9 cellular contexts compared by ENCODE assay signal in the genomic region with DNA sequence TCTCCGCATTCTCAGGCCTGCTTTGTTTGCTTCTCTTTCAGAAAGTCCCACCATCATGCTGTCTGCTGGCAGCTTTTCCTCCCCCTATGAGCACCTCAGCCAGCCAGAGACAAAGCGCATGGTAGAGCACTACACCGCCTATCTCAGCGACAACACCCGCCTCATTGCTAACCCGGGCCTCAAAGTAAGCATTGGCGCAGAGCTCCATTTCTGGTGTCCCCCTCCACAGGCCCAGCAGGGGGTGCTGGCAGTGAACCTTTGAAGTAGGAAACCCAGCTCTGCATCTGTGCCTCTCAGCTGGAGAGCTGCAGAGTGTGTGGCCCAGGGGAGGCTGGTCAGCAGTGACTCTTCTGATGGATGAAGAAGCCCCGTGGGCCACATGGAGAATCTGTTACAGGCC.
DNase-seq lines count a peak whose midpoint lies in the region; ATAC-seq and TF ChIP-seq lines count a peak whose summit lies in the region.
"Had no signal": no experiment of that assay in that cellular context is flagged by ENCODE, and none has a peak within 500 bp of the region (broad histone marks: within the 10 kb centered on the region; RNA-seq: fewer than 3 reads in every experiment).

No MANE protein-coding gene starts in this region.

- peaks cover 22 to 61% of the 10 kb centered on the region in 2 experiments for H3K36me3 ChIP-seq in HEK293 (ENCODE audit: control insufficient read depth in 2 of 2, insufficient read depth in 1 of 2, low read length in 2 of 2)

- TF ChIP-seq CTCF in HEK293 (tag by site-specific recombination; IDR thresholded peaks at IDR 0.05) (0 out of 2 replicates have a peak, but pooled peaks have one; percentile 28), WTC11 (IDR thresholded peaks at IDR 0.05) (no peak)

- no peak overlapping the region for H3K4me3 Mint-ChIP-seq in WTC11

- H3K4me1 ChIP-seq in HEK293 (ENCODE audit: control insufficient read depth, insufficient read depth, low read length) = no peaks in the 10 kb centered on the region
- H3K4me1 ChIP-seq: psoas muscle had no signal

- peaks cover 4% of the 10 kb centered on the region; the same call in 1 of the 2 replicates for H3K4me1 Mint-ChIP-seq in WTC11

- H3K27me3 Mint-ChIP-seq in WTC11 (ENCODE audit: low read depth) = no peaks in the 10 kb centered on the region

- H3K27ac ChIP-seq in HEK293 (ENCODE audit: extremely low read depth, low read depth, low read length) = no peak overlapping the region
- H3K27ac ChIP-seq: psoas muscle had no signal

- POLR2A ChIA-PET in HEK293 (lab: Yijun Ruan, JAX) = no interaction called here
- POLR2A ChIA-PET in WTC11 (lab: Charles Lee) = no interaction called here

- TF ChIP-seq POLR2A in GM18505 (IDR thresholded peaks at IDR 0.05; ENCODE audit: borderline replicate concordance, extremely low read depth, insufficient read depth, insufficient read length) = no peak

- no peaks in the 10 kb centered on the region for H3K9me3 Mint-ChIP-seq in WTC11

- peak; percentile 60 for ATAC-seq in WTC11
- no peak for ATAC-seq in GM18909 (IDR thresholded peaks at IDR 0.05; ENCODE audit: poor library complexity, unreplicated experiment)
- no peak for ATAC-seq in GM19328 (IDR thresholded peaks at IDR 0.05; ENCODE audit: unreplicated experiment)
- no peak for ATAC-seq in GM18505 (IDR thresholded peaks at IDR 0.05; ENCODE audit: unreplicated experiment)
- ATAC-seq: psoas muscle had no signal

- peaks cover 76% of the 10 kb centered on the region for H3K36me3 Mint-ChIP-seq in WTC11

- CTCF ChIA-PET in HEK293 (lab: Yijun Ruan, JAX) = interaction anchor here (0.8 to 3.9 kb wide), 4 partner anchors 9 to 160 kb away, joined by 3 to 21 read pairs (median 4); no protein-coding TSS in a partner anchor
- CTCF ChIA-PET in WTC11 (lab: Charles Lee) = interaction anchor here (1.0 to 2.1 kb wide), 3 partner anchors 9 to 22 kb away, joined by 3 to 6 read pairs (median 4); no protein-coding TSS in a partner anchor

- peak; percentile 67 for DNase-seq in ELF-1 (ENCODE audit: low read depth, low spot score)
- peak; percentile 52 for DNase-seq in WTC11 (ENCODE audit: low spot score)
- peak; percentile 49 for DNase-seq in left kidney (ENCODE audit: low read depth, low spot score)
- no peak for DNase-seq in KG1 (lab: John Stamatoyannopoulos, UW)
- DNase-seq: psoas muscle had no signal

- no peak overlapping the region for H3K4me3 ChIP-seq in HEK293 (ENCODE audit: low read depth, low read length)
- H3K4me3 ChIP-seq: psoas muscle had no signal

- no peaks in the 10 kb centered on the region for H3K9me3 ChIP-seq in HEK293 (ENCODE audit: control insufficient read depth, insufficient read depth, low read depth, low read length)
- H3K9me3 ChIP-seq: psoas muscle had no signal

- no peak overlapping the region for H3K27ac Mint-ChIP-seq in WTC11

TF ChIP-seq in HEK293, 187 proteins besides CTCF, POLR2A, EP300 and RAD21 (continues in another document):
- TF ChIP-seq ZFP69B (tag by site-specific recombination; IDR thresholded peaks at IDR 0.05) (no peak), ZIC2 (tag by site-specific recombination; IDR thresholded peaks at IDR 0.05) (peak; percentile 64)
- TF ChIP-seq, protein P1, sequence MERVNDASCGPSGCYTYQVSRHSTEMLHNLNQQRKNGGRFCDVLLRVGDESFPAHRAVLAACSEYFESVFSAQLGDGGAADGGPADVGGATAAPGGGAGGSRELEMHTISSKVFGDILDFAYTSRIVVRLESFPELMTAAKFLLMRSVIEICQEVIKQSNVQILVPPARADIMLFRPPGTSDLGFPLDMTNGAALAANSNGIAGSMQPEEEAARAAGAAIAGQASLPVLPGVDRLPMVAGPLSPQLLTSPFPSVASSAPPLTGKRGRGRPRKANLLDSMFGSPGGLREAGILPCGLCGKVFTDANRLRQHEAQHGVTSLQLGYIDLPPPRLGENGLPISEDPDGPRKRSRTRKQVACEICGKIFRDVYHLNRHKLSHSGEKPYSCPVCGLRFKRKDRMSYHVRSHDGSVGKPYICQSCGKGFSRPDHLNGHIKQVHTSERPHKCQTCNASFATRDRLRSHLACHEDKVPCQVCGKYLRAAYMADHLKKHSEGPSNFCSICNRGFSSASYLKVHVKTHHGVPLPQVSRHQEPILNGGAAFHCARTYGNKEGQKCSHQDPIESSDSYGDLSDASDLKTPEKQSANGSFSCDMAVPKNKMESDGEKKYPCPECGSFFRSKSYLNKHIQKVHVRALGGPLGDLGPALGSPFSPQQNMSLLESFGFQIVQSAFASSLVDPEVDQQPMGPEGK (tag by site-specific recombination; IDR thresholded peaks at IDR 0.05) = no peak
- TF ChIP-seq, protein P2, sequence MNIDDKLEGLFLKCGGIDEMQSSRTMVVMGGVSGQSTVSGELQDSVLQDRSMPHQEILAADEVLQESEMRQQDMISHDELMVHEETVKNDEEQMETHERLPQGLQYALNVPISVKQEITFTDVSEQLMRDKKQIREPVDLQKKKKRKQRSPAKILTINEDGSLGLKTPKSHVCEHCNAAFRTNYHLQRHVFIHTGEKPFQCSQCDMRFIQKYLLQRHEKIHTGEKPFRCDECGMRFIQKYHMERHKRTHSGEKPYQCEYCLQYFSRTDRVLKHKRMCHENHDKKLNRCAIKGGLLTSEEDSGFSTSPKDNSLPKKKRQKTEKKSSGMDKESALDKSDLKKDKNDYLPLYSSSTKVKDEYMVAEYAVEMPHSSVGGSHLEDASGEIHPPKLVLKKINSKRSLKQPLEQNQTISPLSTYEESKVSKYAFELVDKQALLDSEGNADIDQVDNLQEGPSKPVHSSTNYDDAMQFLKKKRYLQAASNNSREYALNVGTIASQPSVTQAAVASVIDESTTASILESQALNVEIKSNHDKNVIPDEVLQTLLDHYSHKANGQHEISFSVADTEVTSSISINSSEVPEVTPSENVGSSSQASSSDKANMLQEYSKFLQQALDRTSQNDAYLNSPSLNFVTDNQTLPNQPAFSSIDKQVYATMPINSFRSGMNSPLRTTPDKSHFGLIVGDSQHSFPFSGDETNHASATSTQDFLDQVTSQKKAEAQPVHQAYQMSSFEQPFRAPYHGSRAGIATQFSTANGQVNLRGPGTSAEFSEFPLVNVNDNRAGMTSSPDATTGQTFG (tag by site-specific recombination; IDR thresholded peaks at IDR 0.05; ENCODE audit: borderline replicate concordance) = no peak

TF ChIP-seq in WTC11, 78 proteins besides CTCF, POLR2A, EP300 and RAD21 (continues in another document):
- TF ChIP-seq, protein P3, sequence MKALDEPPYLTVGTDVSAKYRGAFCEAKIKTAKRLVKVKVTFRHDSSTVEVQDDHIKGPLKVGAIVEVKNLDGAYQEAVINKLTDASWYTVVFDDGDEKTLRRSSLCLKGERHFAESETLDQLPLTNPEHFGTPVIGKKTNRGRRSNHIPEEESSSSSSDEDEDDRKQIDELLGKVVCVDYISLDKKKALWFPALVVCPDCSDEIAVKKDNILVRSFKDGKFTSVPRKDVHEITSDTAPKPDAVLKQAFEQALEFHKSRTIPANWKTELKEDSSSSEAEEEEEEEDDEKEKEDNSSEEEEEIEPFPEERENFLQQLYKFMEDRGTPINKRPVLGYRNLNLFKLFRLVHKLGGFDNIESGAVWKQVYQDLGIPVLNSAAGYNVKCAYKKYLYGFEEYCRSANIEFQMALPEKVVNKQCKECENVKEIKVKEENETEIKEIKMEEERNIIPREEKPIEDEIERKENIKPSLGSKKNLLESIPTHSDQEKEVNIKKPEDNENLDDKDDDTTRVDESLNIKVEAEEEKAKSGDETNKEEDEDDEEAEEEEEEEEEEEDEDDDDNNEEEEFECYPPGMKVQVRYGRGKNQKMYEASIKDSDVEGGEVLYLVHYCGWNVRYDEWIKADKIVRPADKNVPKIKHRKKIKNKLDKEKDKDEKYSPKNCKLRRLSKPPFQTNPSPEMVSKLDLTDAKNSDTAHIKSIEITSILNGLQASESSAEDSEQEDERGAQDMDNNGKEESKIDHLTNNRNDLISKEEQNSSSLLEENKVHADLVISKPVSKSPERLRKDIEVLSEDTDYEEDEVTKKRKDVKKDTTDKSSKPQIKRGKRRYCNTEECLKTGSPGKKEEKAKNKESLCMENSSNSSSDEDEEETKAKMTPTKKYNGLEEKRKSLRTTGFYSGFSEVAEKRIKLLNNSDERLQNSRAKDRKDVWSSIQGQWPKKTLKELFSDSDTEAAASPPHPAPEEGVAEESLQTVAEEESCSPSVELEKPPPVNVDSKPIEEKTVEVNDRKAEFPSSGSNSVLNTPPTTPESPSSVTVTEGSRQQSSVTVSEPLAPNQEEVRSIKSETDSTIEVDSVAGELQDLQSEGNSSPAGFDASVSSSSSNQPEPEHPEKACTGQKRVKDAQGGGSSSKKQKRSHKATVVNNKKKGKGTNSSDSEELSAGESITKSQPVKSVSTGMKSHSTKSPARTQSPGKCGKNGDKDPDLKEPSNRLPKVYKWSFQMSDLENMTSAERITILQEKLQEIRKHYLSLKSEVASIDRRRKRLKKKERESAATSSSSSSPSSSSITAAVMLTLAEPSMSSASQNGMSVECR (CRISPR knock-in tag; IDR thresholded peaks at IDR 0.05; ENCODE audit: borderline replicate concordance) = no peak
- TF ChIP-seq TCF7 (CRISPR knock-in tag; IDR thresholded peaks at IDR 0.05; ENCODE audit: low read depth) = no peak
- TF ChIP-seq CREM (CRISPR knock-in tag; IDR thresholded peaks at IDR 0.05) = no peak
- TF ChIP-seq, protein P4, sequence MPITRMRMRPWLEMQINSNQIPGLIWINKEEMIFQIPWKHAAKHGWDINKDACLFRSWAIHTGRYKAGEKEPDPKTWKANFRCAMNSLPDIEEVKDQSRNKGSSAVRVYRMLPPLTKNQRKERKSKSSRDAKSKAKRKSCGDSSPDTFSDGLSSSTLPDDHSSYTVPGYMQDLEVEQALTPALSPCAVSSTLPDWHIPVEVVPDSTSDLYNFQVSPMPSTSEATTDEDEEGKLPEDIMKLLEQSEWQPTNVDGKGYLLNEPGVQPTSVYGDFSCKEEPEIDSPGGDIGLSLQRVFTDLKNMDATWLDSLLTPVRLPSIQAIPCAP (CRISPR knock-in tag; IDR thresholded peaks at IDR 0.05) = no peak
- no peak for TF ChIP-seq ZNF138 (CRISPR knock-in tag; conservative IDR thresholded peaks at IDR 0.05)
- TF ChIP-seq CREB1 (CRISPR knock-in tag; IDR thresholded peaks at IDR 0.05) = no peak
- peak; percentile 4; the same call in 1 of the 2 replicates for TF ChIP-seq HMGA2 (CRISPR knock-in tag; IDR thresholded peaks at IDR 0.05)
